Comparison of ENCODE assay signal across 12 cellular contexts in genomic region chr19:39086401-39086800, GRCh38. TPM values are rescaled to one million over a fixed set of nuclear protein-coding genes. Genes with fewer than 3 reads are reported as not detected.
"Had no signal": no experiment of that assay in that cellular context is flagged by ENCODE, and none has a peak within 500 bp of the region (broad histone marks: within the 10 kb centered on the region; RNA-seq: fewer than 3 reads in every experiment).

No MANE protein-coding gene starts in this region.

- H3K4me3 ChIP-seq: GM23248, GM23338, HAP-1 had no signal

- H3K4me3 Mint-ChIP-seq: GM23338, H9, HFFc6 had no signal

- FAIRE-seq: H1, H54 had no signal

- H3K27ac Mint-ChIP-seq: GM23338, H9, HFFc6 had no signal

- H3K36me3 ChIP-seq: HAP-1 had no signal

- ATAC-seq: GM23338, HCT116 had no signal

- H3K4me2 ChIP-seq: GM23338 had no signal

- DNase-seq: GM23248, GOT3, H7, H9, HCEC 1CT, HFFc6 had no signal

- H3K9me3 Mint-ChIP-seq: GM23338, H9, HFFc6 had no signal

- H3K27ac ChIP-seq: GM23248 had no signal

- H3K4me1 ChIP-seq: HAP-1 had no signal

- H3K9me3 ChIP-seq: HAP-1 had no signal

RNA-seq across cellular contexts. Expression of gene ACP7, which starts 2.2 kb away (rescaled TPM):
- total RNA-seq: GM23248, H4, HFFc6 had no signal
